ENCODE assay signal across 8 cellular contexts in the genomic region with DNA sequence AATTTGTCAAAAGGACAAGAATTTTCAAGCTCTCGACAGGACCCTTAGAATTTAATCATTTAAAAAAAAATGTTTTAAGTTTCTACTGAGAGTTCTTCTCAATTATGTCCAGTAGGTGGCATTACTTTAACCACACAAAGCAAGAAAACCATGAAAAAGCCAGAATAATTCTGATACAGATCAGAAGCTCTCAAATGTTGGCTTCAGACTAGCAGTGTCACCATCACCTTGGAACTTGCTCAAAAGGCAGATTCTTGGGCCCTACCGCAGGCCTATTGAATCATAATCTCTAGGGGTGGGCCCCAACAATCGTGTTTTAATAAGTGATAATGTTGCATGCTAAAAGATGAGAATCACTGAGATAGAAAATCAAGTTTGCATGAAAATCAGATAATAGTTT.
DNase-seq lines count a peak whose midpoint lies in the region; ATAC-seq, FAIRE-seq and TF ChIP-seq lines count a peak whose summit lies in the region.

No MANE protein-coding gene starts in this region.

- H3K27ac ChIP-seq in RWPE2 (ENCODE audit: poor library complexity, severe bottlenecking), result no peak overlapping the region

- intact Hi-C loops in posterior cingulate gyrus (cut with DNase I), result loop anchor here (1.0 to 10.0 kb wide), 2 partner anchors 530 to 878 kb away; no protein-coding TSS in a partner anchor

- no peaks in the 10 kb centered on the region for H3K4me1 ChIP-seq in RWPE2 (ENCODE audit: insufficient read depth, poor library complexity, severe bottlenecking)

- POLR2A ChIA-PET in BJ (lab: Charles Lee), result no interaction called here

- H3K4me3 ChIP-seq in BJ (ENCODE audit: low read depth, low read length), result no peak overlapping the region
- H3K4me3 ChIP-seq in RWPE2 (ENCODE audit: severe bottlenecking), result no peak overlapping the region
- no peak overlapping the region for H3K4me3 ChIP-seq in fibroblast of the aortic adventitia (ENCODE audit: low read depth, low read length)

- H3K27me3 ChIP-seq in BJ (ENCODE audit: control insufficient read depth, insufficient read depth, low read length) (no peaks in the 10 kb centered on the region), RWPE2 (ENCODE audit: insufficient read depth, poor library complexity, severe bottlenecking) (no peaks in the 10 kb centered on the region)

- DNase-seq in BJ (ENCODE audit: low read depth), result peak; percentile 49
- DNase-seq in GM19239 (ENCODE audit: insufficient read length, low spot score), result peak; percentile 12
- no peak for DNase-seq in RWPE2 (ENCODE audit: low spot score)
- peak; percentile 83 for DNase-seq in fibroblast of the aortic adventitia (ENCODE audit: low read depth)
- DNase-seq in putamen (ENCODE audit: low spot score), result peak; percentile 5
- no peak for DNase-seq in posterior cingulate gyrus

- no peaks in the 10 kb centered on the region for H3K36me3 ChIP-seq in BJ (ENCODE audit: control insufficient read depth, insufficient read depth, low read length)
- H3K36me3 ChIP-seq in RWPE2 (ENCODE audit: low read depth), result no peaks in the 10 kb centered on the region

- CTCF ChIA-PET in BJ (lab: Yijun Ruan, JAX), result interaction anchor here (0.6 to 2.4 kb wide), 10 partner anchors 10 to 534 kb away, joined by 3 to 11 read pairs (median 4); no protein-coding TSS in a partner anchor

- peak; percentile 55 for TF ChIP-seq CTCF in BJ (IDR thresholded peaks at IDR 0.05; ENCODE audit: insufficient read depth, low read depth, low read length)
- peak; percentile 70 for TF ChIP-seq CTCF in LNCAP (IDR thresholded peaks at IDR 0.05)
- peak; percentile 85 for TF ChIP-seq CTCF in RWPE2 (IDR thresholded peaks at IDR 0.05; ENCODE audit: poor library complexity, severe bottlenecking)
- TF ChIP-seq CTCF in fibroblast of the aortic adventitia (IDR thresholded peaks at IDR 0.05; ENCODE audit: insufficient read depth, low read length), result peak; percentile 57

- FAIRE-seq in GM19239 (lab: Jason Lieb, UNC), result peak; percentile 90

- H3K9me3 ChIP-seq in RWPE2 (ENCODE audit: severe bottlenecking), result no peaks in the 10 kb centered on the region

- no peak for ATAC-seq in RWPE2 (ENCODE audit: low read depth)
- ATAC-seq in GM21526 (IDR thresholded peaks at IDR 0.05; ENCODE audit: low FRiP score, unreplicated experiment), result no peak

Comparison
In these comparisons a context has a peak if more than half of its experiments do, and no peak if none do; other contexts are left out.
1. DNase-seq: peak in BJ (single experiment), GM19239 (single experiment), fibroblast of the aortic adventitia (single experiment) and putamen (single experiment); none in RWPE2 (single experiment) and posterior cingulate gyrus (0 of 10).
2. Peak in every context shown above with its lines, with median percentiles within 50 percentile points of each other: CTCF ChIP-seq.